11 cellular contexts compared by ENCODE assay signal in the genomic region with DNA sequence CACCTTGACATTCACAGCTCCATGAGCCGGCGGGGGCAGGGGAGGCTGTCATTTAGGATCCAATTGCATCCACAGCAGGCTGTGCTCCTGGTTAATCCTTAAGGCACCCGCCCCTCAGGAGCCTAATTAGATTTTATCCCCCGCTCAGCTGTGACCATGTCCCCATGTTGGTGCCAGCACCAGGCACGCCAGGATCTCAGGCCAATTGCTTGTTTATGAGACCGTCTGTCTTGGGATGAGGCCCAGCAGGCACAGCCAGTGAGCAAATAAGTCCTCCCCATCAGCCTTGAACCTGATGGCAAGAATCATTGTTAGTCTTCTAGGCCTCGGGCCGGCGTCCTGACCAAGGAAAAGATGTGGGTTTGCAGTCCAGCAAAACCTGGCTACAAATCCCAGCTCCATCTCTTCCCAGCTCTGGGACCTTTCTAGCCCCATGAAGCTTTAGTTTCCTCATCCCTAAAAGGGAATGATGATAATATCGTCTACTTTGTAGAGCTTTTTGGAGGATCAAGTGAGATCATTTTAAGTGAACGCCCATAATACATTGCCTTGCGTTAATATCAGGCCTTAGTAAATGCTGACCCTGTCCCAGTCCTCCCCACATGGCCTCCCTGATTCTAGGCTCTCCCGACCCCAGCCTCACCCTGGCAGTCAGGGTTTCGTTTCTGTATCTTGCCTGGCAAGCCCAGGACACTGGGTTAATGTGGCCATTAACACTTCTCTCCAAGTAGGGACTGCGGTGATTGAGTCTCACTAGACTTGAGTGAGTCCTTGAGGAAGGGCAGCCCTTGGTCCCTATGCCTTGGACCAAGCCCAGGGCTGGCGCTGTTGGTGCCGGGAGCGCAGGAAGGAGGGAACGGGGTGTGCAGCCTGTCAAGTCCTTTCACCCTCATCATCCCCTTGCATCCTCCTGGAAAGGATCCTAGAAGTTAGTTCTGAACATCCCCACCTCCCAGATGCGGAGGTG. TPM values are rescaled to one million over a fixed set of nuclear protein-coding genes. Genes with fewer than 3 reads are reported as not detected.
DNase-seq lines count a peak whose midpoint lies in the region; ATAC-seq and TF ChIP-seq lines count a peak whose summit lies in the region.
"Had no signal": no experiment of that assay in that cellular context is flagged by ENCODE, and none has a peak within 500 bp of the region (broad histone marks: within the 10 kb centered on the region; RNA-seq: fewer than 3 reads in every experiment).

No MANE protein-coding gene starts in this region.

- H3K27me3 ChIP-seq in SJCRH30 = no peaks in the 10 kb centered on the region
- H3K27me3 ChIP-seq: tibial nerve had no signal

- intact Hi-C loops in head of caudate nucleus (cut with DNase I) = loop anchor here (5.0 kb wide), 2 partner anchors 166 to 271 kb away; a partner anchor contains a TSS

- peak; percentile 15 for ATAC-seq in omental fat pad (ENCODE audit: low FRiP score)
- no peak for ATAC-seq in T-cell (replicated peaks in 1 of 4)
- ATAC-seq in GM21360 (IDR thresholded peaks at IDR 0.05; ENCODE audit: unreplicated experiment) = no peak
- ATAC-seq in HG03571 (IDR thresholded peaks at IDR 0.05; ENCODE audit: unreplicated experiment) = no peak

- no peak overlapping the region for H3K4me3 ChIP-seq in SJCRH30
- H3K4me3 ChIP-seq: tibial nerve had no signal

- DNase-seq in D341Med (ENCODE audit: low spot score) (peak; percentile 81), SJCRH30 (peak; percentile 78 to 83), head of caudate nucleus (peak in 40 of 42 donors; percentile 5 to 68 (median 41)), omental fat pad (ENCODE audit: low spot score) (no peak), T-cell (no peak)
- no peak for DNase-seq in activated effector memory CD4-positive, alpha-beta T cell treated with anti-CD3 and anti-CD28 coated beads, Interleukin-2, amount 50 U/mL, for 16 hours
- DNase-seq: naive B cell had no signal

- H3K36me3 Mint-ChIP-seq in T-cell = peaks cover 17% of the 10 kb centered on the region
- H3K36me3 Mint-ChIP-seq: naive B cell had no signal

- POLR2A ChIA-PET in T-cell (lab: Charles Lee) = interaction anchor here in 1 of 2 donors (0.6 kb wide), 1 partner anchor 960 kb away, joined by 3 read pairs; no protein-coding TSS in a partner anchor

- H3K27ac Mint-ChIP-seq in T-cell = no peak overlapping the region

- H3K4me1 ChIP-seq in SJCRH30 = peaks cover 31% of the 10 kb centered on the region

- H3K9me3 ChIP-seq in SJCRH30 (replicated peaks) = no peaks in the 10 kb centered on the region; the same call in 1 of the 2 replicates

- H3K36me3 ChIP-seq in SJCRH30 = no peaks in the 10 kb centered on the region

- CTCF ChIA-PET in T-cell (lab: Charles Lee) = interaction anchor here (0.6 to 1.3 kb wide), 4 partner anchors 53 to 281 kb away, joined by 3 to 7 read pairs (median 3); no protein-coding TSS in a partner anchor

- no peaks in the 10 kb centered on the region for H3K27me3 Mint-ChIP-seq in T-cell
- H3K27me3 Mint-ChIP-seq: central memory CD8-positive, alpha-beta T cell had no signal

- peaks cover 0 to 6% (median 3%) of the 10 kb centered on the region in 3 donors for H3K4me1 Mint-ChIP-seq in T-cell
- H3K4me1 Mint-ChIP-seq: central memory CD8-positive, alpha-beta T cell; naive B cell had no signal

- H3K9me3 Mint-ChIP-seq in T-cell = peaks cover 0 to 5% (median 0%) of the 10 kb centered on the region in 3 donors
- H3K9me3 Mint-ChIP-seq: central memory CD8-positive, alpha-beta T cell had no signal

- H3K4me3 Mint-ChIP-seq in T-cell = no peak overlapping the region
- H3K4me3 Mint-ChIP-seq: central memory CD8-positive, alpha-beta T cell; naive B cell had no signal

- H3K27ac ChIP-seq in SJCRH30 = peak overlapping the region; percentile 19; the same call in 1 of the 2 replicates

- TF ChIP-seq CTCF in omental fat pad (IDR thresholded peaks at IDR 0.05) = no peak

RNA-seq across cellular contexts. Expression of a gene that starts 57.1 kb away (rescaled TPM):
- total RNA-seq in SJCRH30 (2014; rRNA removed; shearing (Covaris generic)) = 13.4 and 14.7 TPM in 2 replicates
- total RNA-seq in omental fat pad (100 to 1,000 TPM in 2 of 4 donors, 10 to 100 TPM in 2; 64.4 to 175 (median 99.1) TPM), T-cell (10 to 100 TPM in 4 of 5 donors, 1 to 10 TPM in 1; 6.6 to 27.0 (median 16.4) TPM)

Comparison
In these comparisons a context has a peak if more than half of its experiments do, and no peak if none do; other contexts are left out.
1. DNase-seq: peak in D341Med (single experiment), SJCRH30 (2 of 2) and head of caudate nucleus (40 of 42); none in omental fat pad (single experiment), T-cell (0 of 34) and activated effector memory CD4-positive, alpha-beta T cell treated with anti-CD3 and anti-CD28 coated beads, Interleukin-2, amount 50 U/mL, for 16 hours (single experiment).